ENCODE assay signal across 1 cellular context in genomic region chr15:44229301-44229700, GRCh38. TPM values are rescaled to one million over a fixed set of nuclear protein-coding genes. Genes with fewer than 3 reads are reported as not detected.
"Had no signal": no experiment of that assay in that cellular context is flagged by ENCODE, and none has a peak within 500 bp of the region (broad histone marks: within the 10 kb centered on the region; RNA-seq: fewer than 3 reads in every experiment).

No MANE protein-coding gene starts in this region.

RNA-seq across cellular contexts. Expression of gene FRMD5, which starts 34.2 kb away (rescaled TPM):
- total RNA-seq: NCI-H460 had no signal
